In genomic region chr2:102871707-102872106, GRCh38 we compare ENCODE assay signal across 1 cellular context.
TF ChIP-seq lines count a peak whose summit lies in the region.

No MANE protein-coding gene starts in this region.

TF ChIP-seq in K562, 482 proteins besides CTCF, POLR2A, EP300 and RAD21 (continued from another document):
- TF ChIP-seq FOXK2 (conservative IDR thresholded peaks at IDR 0.05 in 1 of 2, IDR thresholded peaks at IDR 0.05 in 1 of 2; ENCODE audit: low read depth in 2 of 2), result no peak
- no peak for TF ChIP-seq SRSF1 (IDR thresholded peaks at IDR 0.05; ENCODE audit: low read depth, low read length)
- TF ChIP-seq CHD7 (IDR thresholded peaks at IDR 0.05; ENCODE audit: low read depth, low read length), result no peak
- TF ChIP-seq POLR2AphosphoS5 (IDR thresholded peaks at IDR 0.05; ENCODE audit: control insufficient read depth, insufficient read depth, low read depth, low read length), result no peak
